Comparison of ENCODE assay signal across 1 cellular context in genomic region chr4:78781086-78781630, GRCh38.
TF ChIP-seq lines count a peak whose summit lies in the region.

No MANE protein-coding gene starts in this region.

TF ChIP-seq in K562, 482 proteins besides CTCF, POLR2A, EP300 and RAD21 (continued from another document and continues in another):
- TF ChIP-seq, protein P1, sequence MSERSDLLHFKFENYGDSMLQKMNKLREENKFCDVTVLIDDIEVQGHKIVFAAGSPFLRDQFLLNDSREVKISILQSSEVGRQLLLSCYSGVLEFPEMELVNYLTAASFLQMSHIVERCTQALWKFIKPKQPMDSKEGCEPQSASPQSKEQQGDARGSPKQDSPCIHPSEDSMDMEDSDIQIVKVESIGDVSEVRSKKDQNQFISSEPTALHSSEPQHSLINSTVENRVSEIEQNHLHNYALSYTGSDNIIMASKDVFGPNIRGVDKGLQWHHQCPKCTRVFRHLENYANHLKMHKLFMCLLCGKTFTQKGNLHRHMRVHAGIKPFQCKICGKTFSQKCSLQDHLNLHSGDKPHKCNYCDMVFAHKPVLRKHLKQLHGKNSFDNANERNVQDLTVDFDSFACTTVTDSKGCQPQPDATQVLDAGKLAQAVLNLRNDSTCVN (CRISPR knock-in tag; IDR thresholded peaks at IDR 0.05): no peak
- no peak for TF ChIP-seq ZNF699 (CRISPR knock-in tag; IDR thresholded peaks at IDR 0.05; ENCODE audit: insufficient replicate concordance)
- no peak for TF ChIP-seq SMAD4 (CRISPR knock-in tag; conservative IDR thresholded peaks at IDR 0.05)
- TF ChIP-seq, protein P2, sequence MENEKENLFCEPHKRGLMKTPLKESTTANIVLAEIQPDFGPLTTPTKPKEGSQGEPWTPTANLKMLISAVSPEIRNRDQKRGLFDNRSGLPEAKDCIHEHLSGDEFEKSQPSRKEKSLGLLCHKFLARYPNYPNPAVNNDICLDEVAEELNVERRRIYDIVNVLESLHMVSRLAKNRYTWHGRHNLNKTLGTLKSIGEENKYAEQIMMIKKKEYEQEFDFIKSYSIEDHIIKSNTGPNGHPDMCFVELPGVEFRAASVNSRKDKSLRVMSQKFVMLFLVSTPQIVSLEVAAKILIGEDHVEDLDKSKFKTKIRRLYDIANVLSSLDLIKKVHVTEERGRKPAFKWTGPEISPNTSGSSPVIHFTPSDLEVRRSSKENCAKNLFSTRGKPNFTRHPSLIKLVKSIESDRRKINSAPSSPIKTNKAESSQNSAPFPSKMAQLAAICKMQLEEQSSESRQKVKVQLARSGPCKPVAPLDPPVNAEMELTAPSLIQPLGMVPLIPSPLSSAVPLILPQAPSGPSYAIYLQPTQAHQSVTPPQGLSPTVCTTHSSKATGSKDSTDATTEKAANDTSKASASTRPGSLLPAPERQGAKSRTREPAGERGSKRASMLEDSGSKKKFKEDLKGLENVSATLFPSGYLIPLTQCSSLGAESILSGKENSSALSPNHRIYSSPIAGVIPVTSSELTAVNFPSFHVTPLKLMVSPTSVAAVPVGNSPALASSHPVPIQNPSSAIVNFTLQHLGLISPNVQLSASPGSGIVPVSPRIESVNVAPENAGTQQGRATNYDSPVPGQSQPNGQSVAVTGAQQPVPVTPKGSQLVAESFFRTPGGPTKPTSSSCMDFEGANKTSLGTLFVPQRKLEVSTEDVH (IDR thresholded peaks at IDR 0.05; ENCODE audit: low read depth, partially characterized antibody): peak; percentile 61
- TF ChIP-seq CCNT2 (IDR thresholded peaks at IDR 0.05; ENCODE audit: borderline replicate concordance, extremely low read depth, insufficient read length, low read depth, low read length): no peak
- TF ChIP-seq NR4A1 (CRISPR knock-in tag; IDR thresholded peaks at IDR 0.05): no peak
- 0 out of 2 replicates have a peak, but pooled peaks have one; percentile 47 for TF ChIP-seq NR4A1 (tag; IDR thresholded peaks at IDR 0.05)
- TF ChIP-seq NR2F6 (CRISPR knock-in tag; IDR thresholded peaks at IDR 0.05): no peak
- 0 out of 4 replicates have a peak, but pooled peaks of 1 of the 2 experiments have one; percentile 16 for TF ChIP-seq MAZ (CRISPR knock-in tag; conservative IDR thresholded peaks at IDR 0.05 in 1 of 2, IDR thresholded peaks at IDR 0.05 in 1 of 2)
- no peak for TF ChIP-seq ZBTB11 (CRISPR knock-in tag; IDR thresholded peaks at IDR 0.05)
- peak; percentile 60 for TF ChIP-seq NFIC (IDR thresholded peaks at IDR 0.05)
- TF ChIP-seq, protein P3, sequence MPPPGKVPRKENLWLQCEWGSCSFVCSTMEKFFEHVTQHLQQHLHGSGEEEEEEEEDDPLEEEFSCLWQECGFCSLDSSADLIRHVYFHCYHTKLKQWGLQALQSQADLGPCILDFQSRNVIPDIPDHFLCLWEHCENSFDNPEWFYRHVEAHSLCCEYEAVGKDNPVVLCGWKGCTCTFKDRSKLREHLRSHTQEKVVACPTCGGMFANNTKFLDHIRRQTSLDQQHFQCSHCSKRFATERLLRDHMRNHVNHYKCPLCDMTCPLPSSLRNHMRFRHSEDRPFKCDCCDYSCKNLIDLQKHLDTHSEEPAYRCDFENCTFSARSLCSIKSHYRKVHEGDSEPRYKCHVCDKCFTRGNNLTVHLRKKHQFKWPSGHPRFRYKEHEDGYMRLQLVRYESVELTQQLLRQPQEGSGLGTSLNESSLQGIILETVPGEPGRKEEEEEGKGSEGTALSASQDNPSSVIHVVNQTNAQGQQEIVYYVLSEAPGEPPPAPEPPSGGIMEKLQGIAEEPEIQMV (tag; conservative IDR thresholded peaks at IDR 0.05; ENCODE audit: low read depth): no peak
- no peak for TF ChIP-seq ZNF644 (tag; IDR thresholded peaks at IDR 0.05; ENCODE audit: low read depth)
- TF ChIP-seq HES1 (IDR thresholded peaks at IDR 0.05; ENCODE audit: low read depth): no peak
- no peak for TF ChIP-seq PTRF (tag; IDR thresholded peaks at IDR 0.05)
- TF ChIP-seq ASH1L (IDR thresholded peaks at IDR 0.05; ENCODE audit: borderline replicate concordance, low read depth, partially characterized antibody): no peak
- TF ChIP-seq NR2C1 (IDR thresholded peaks at IDR 0.05): no peak
- no peak for TF ChIP-seq NR2C1 (tag; IDR thresholded peaks at IDR 0.05)
- TF ChIP-seq SPI1 (IDR thresholded peaks at IDR 0.05; ENCODE audit: borderline replicate concordance, low read depth, low read length): no peak
- TF ChIP-seq CSDE1 (IDR thresholded peaks at IDR 0.05): no peak
- TF ChIP-seq KDM1A (IDR thresholded peaks at IDR 0.05): peak; percentile 93 to 94
- no peak for TF ChIP-seq SREBF2 (CRISPR knock-in tag; IDR thresholded peaks at IDR 0.05)
- TF ChIP-seq, protein P4, sequence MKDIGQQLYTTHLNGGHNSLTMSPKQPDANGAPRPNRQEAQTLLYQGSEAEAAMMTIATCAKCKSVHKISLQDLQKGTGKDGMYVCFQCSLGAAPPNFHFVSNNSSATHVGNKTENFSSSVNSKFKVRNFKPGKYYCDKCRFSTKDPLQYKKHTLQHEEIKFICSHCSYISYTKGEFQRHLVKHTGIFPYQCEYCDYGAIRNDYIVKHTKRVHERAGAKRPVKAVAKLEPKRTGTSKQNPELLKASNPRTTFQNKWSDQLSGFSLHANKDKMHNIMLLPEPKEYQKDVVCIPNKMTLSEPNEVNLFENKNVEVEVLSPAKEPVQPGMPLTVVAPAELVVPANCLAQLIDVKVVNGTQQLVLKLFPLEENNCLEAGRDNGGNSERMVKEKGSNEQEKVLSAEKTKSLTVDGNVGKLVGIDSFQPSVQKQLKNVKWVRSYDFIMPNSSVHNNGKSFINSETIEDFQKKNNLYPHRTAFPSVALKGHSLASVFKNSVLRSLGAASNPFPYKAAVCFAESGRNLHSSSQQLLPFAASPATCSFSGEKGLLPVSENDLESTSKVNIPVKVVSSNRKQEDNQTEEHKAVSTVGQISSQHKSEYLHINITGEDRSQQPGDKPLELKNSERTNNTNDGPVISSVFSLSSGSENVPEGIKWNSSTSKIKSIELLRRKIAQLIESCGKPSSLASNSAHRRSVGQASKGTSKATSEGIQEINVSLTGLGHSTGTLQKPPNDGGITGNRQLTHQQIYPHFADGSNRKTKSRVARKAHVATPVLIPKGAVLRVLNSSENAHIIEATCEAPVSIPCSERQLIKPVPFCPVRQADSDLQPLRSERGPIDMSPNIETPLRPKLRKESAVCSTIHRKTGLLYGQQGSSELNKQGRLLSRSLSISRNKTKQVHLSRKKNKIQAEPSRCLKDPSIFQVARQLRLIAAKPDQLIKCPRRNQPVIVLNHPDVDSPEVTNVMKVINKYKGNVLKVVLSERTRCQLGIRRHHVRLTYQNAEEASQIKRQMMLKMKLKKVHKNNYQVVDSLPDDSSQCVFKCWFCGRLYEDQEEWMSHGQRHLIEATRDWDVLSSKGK (CRISPR knock-in tag; IDR thresholded peaks at IDR 0.05): no peak
- TF ChIP-seq CTCFL (IDR thresholded peaks at IDR 0.05; ENCODE audit: borderline replicate concordance, insufficient read depth, low read depth, low read length, poor library complexity, severe bottlenecking): no peak
- no peak for TF ChIP-seq HLTF (IDR thresholded peaks at IDR 0.05)
- no peak for TF ChIP-seq FOS (IDR thresholded peaks at IDR 0.05; ENCODE audit: extremely low read depth, insufficient read length)
- no peak for TF ChIP-seq ZNF79 (CRISPR knock-in tag; IDR thresholded peaks at IDR 0.05; ENCODE audit: low read depth)
- TF ChIP-seq ZNF263 (CRISPR knock-in tag; IDR thresholded peaks at IDR 0.05; ENCODE audit: borderline replicate concordance): no peak
- TF ChIP-seq MEIS2 (IDR thresholded peaks at IDR 0.05; ENCODE audit: partially characterized antibody): no peak
- TF ChIP-seq ZBED1 (IDR thresholded peaks at IDR 0.05): no peak; the same call in 1 of the 2 replicates
- TF ChIP-seq ZNF197 (CRISPR knock-in tag; IDR thresholded peaks at IDR 0.05; ENCODE audit: low read depth): no peak
- TF ChIP-seq RBM15 (IDR thresholded peaks at IDR 0.05; ENCODE audit: insufficient read depth, low read length): no peak
- no peak for TF ChIP-seq CCAR2 (IDR thresholded peaks at IDR 0.05; ENCODE audit: low read depth, low read length)
- TF ChIP-seq RBM22 (IDR thresholded peaks at IDR 0.05; ENCODE audit: low read depth, low read length, poor library complexity, severe bottlenecking): no peak
- no peak for TF ChIP-seq CREB5 (CRISPR knock-in tag; IDR thresholded peaks at IDR 0.05)
- TF ChIP-seq ESRRB (CRISPR knock-in tag; IDR thresholded peaks at IDR 0.05; ENCODE audit: borderline replicate concordance): no peak
- no peak for TF ChIP-seq E2F4 (CRISPR knock-in tag; IDR thresholded peaks at IDR 0.05; ENCODE audit: low read depth)
- no peak for TF ChIP-seq HNRNPLL (IDR thresholded peaks at IDR 0.05; ENCODE audit: low read depth, low read length, poor library complexity, severe bottlenecking)
- TF ChIP-seq FOXM1 (IDR thresholded peaks at IDR 0.05; ENCODE audit: low read depth): no peak
- no peak for TF ChIP-seq FOXM1 (CRISPR knock-in tag; IDR thresholded peaks at IDR 0.05; ENCODE audit: low read depth)
- peak; percentile 70 for TF ChIP-seq SUPT5H (IDR thresholded peaks at IDR 0.05)
- no peak for TF ChIP-seq SAP30 (IDR thresholded peaks at IDR 0.05; ENCODE audit: borderline replicate concordance, insufficient read depth, low read depth, low read length, poor library complexity, severe bottlenecking)
- no peak for TF ChIP-seq ADNP (tag; IDR thresholded peaks at IDR 0.05)
- no peak for TF ChIP-seq ATF7 (IDR thresholded peaks at IDR 0.05)
- TF ChIP-seq RB1 (IDR thresholded peaks at IDR 0.05; ENCODE audit: low read depth): no peak
- no peak for TF ChIP-seq ZFPM2 (CRISPR knock-in tag; IDR thresholded peaks at IDR 0.05)
- no peak for TF ChIP-seq HNRNPK (IDR thresholded peaks at IDR 0.05; ENCODE audit: low read depth, low read length, poor library complexity, severe bottlenecking)
- no peak for TF ChIP-seq BACH1 (tag; IDR thresholded peaks at IDR 0.05)
- TF ChIP-seq POLR2H (tag; IDR thresholded peaks at IDR 0.05; ENCODE audit: low read depth): peak; percentile 19; the same call in 1 of the 2 replicates
